ENCODE assay signal across 10 cellular contexts in genomic region chr11:85626496-85626895, GRCh38. TPM values are rescaled to one million over a fixed set of nuclear protein-coding genes. Genes with fewer than 3 reads are reported as not detected.
A peak's percentile ranks its signal among the peaks of the same experiment; 100 is the strongest.
DNase-seq lines count a peak whose midpoint lies in the region; ATAC-seq, FAIRE-seq and TF ChIP-seq lines count a peak whose summit lies in the region.
"Had no signal": no experiment of that assay in that cellular context is flagged by ENCODE, and none has a peak within 500 bp of the region (broad histone marks: within the 10 kb centered on the region; RNA-seq: fewer than 3 reads in every experiment).

No MANE protein-coding gene starts in this region.

- H3K27ac Mint-ChIP-seq in CD4-positive, CD25-positive, alpha-beta regulatory T cell: peak overlapping the region in 1 of 3 donors; percentile 96
- peak overlapping the region; percentile 91 to 99 (median 96) for H3K27ac Mint-ChIP-seq in naive thymus-derived CD8-positive, alpha-beta T cell

- H3K9me3 Mint-ChIP-seq in CD4-positive, CD25-positive, alpha-beta regulatory T cell: no peaks in the 10 kb centered on the region
- H3K9me3 Mint-ChIP-seq in naive thymus-derived CD8-positive, alpha-beta T cell: no peaks in the 10 kb centered on the region

- peaks cover 6% of the 10 kb centered on the region for H3K36me3 Mint-ChIP-seq in CD4-positive, CD25-positive, alpha-beta regulatory T cell
- H3K36me3 Mint-ChIP-seq in naive thymus-derived CD8-positive, alpha-beta T cell: peaks cover 4 to 11% (median 6%) of the 10 kb centered on the region in 3 donors

- DNase-seq in CD4-positive, CD25-positive, alpha-beta regulatory T cell: no peak
- DNase-seq in LNCaP clone FGC (ENCODE audit: low read depth): no peak
- no peak for DNase-seq in GM12878 (ENCODE audit: low read depth, low spot score)
- DNase-seq in naive thymus-derived CD8-positive, alpha-beta T cell: no peak
- DNase-seq in midbrain (lab: John Stamatoyannopoulos, UW): no peak
- no peak for DNase-seq in H4 (ENCODE audit: low spot score)
- no peak for DNase-seq in small intestine
- DNase-seq in NOMO-1 (lab: John Stamatoyannopoulos, UW; ENCODE audit: unreplicated experiment in 2 of 2): no peak

- no TSS peak for BruUV-seq in GM12878 (replicated peaks; lab: Mats Ljungman, UMichigan)

- FAIRE-seq in GM12878 (lab: Jason Lieb, UNC) (no peak), small intestine (lab: Jason Lieb, UNC) (no peak)
- FAIRE-seq: TTC549 had no signal

- no peak overlapping the region for H3K9ac ChIP-seq in GM12878 (ENCODE audit: control insufficient read depth, insufficient read depth, low read length)

- ATAC-seq in CD4-positive, CD25-positive, alpha-beta regulatory T cell (ENCODE audit: low read depth in 2 of 2): no peak
- no peak for ATAC-seq in GM12878
- no peak for ATAC-seq in naive thymus-derived CD8-positive, alpha-beta T cell

- no peaks in the 10 kb centered on the region for H4K20me1 ChIP-seq in GM12878 (ENCODE audit: control insufficient read depth, insufficient read depth)

- peaks cover 17% of the 10 kb centered on the region for H3K4me1 ChIP-seq in CD4-positive, CD25-positive, alpha-beta regulatory T cell (ENCODE audit: control insufficient read depth, insufficient read depth, low read length, poor library complexity, severe bottlenecking)
- H3K4me1 ChIP-seq in GM12878 (ENCODE audit: control insufficient read depth, insufficient read depth, low read length) (peaks cover 8% of the 10 kb centered on the region), small intestine (ENCODE audit: control insufficient read depth in 2 of 2, insufficient read depth in 1 of 2, low read depth in 1 of 2, low read length in 1 of 2) (peaks cover 0 to 8% of the 10 kb centered on the region in 2 donors)

- H3K4me2 ChIP-seq in GM12878 (ENCODE audit: control insufficient read depth, insufficient read depth): no peak overlapping the region

- peaks cover 7% of the 10 kb centered on the region for H3K36me3 ChIP-seq in CD4-positive, CD25-positive, alpha-beta regulatory T cell (ENCODE audit: control insufficient read depth, insufficient read depth, low read length)
- H3K36me3 ChIP-seq in GM12878 (ENCODE audit: control insufficient read depth in 2 of 2, insufficient read depth in 2 of 2, low read length in 1 of 2) (peaks cover 0 to 4% of the 10 kb centered on the region in 2 experiments; a peak in 1 of 4 replicates), small intestine (ENCODE audit: control insufficient read depth in 2 of 2, insufficient read depth in 2 of 2, low read length in 2 of 2) (peaks cover 0 to 1% of the 10 kb centered on the region in 2 donors)

- peaks cover 24% of the 10 kb centered on the region for H3K79me2 ChIP-seq in GM12878 (ENCODE audit: control insufficient read depth, insufficient read depth, low read length)

- H3K27ac ChIP-seq in CD4-positive, CD25-positive, alpha-beta regulatory T cell (ENCODE audit: insufficient read depth, low read length, poor library complexity, severe bottlenecking): peak overlapping the region; percentile 7
- H3K27ac ChIP-seq in GM12878 (ENCODE audit: control insufficient read depth, insufficient read depth) (no peak overlapping the region), small intestine (ENCODE audit: low read depth in 1 of 2, low read length in 1 of 2) (no peak overlapping the region)
- H3K27ac ChIP-seq: HL-60 had no signal

- RAD21 ChIA-PET in GM12878 (lab: Charles Lee; ENCODE audit: unreplicated experiment): interaction anchor here (1.2 to 3.4 kb wide), 2 partner anchors 21 to 52 kb away, joined by 3 to 26 read pairs; partner anchors contain the start of gene TMEM126A

- H2AFZ ChIP-seq in GM12878 (ENCODE audit: control insufficient read depth, low read depth, low read length): no peak overlapping the region

- CTCF ChIA-PET in GM12878 (lab: Yijun Ruan, JAX): interaction anchor here (1.1 kb wide), 1 partner anchor 21 kb away, joined by 4 read pairs; the partner anchor contains the start of gene TMEM126A

- POLR2A ChIA-PET in GM12878 (lab: Charles Lee): interaction anchor here (0.9 to 5.5 kb wide), 3 partner anchors 18 to 53 kb away, joined by 4 to 35 read pairs (median 6); partner anchors contain the start of gene TMEM126A
- POLR2A ChIA-PET in naive thymus-derived CD8-positive, alpha-beta T cell (lab: Charles Lee): interaction anchor here (1.3 to 5.2 kb wide), 3 partner anchors 12 to 38 kb away, joined by 4 to 43 read pairs (median 7); partner anchors contain the start of genes CREBZF and TMEM126A

- peak overlapping the region; percentile 22 to 99 (median 94) for H3K4me3 Mint-ChIP-seq in CD4-positive, CD25-positive, alpha-beta regulatory T cell
- H3K4me3 Mint-ChIP-seq in naive thymus-derived CD8-positive, alpha-beta T cell: peak overlapping the region; percentile 89 to 100 (median 96)

- TF ChIP-seq EP300 in GM12878 (IDR thresholded peaks at IDR 0.05; ENCODE audit: borderline replicate concordance in 1 of 2, control insufficient read depth in 1 of 2, low read depth in 2 of 2, low read length in 2 of 2): no peak

- H3K9me3 ChIP-seq in CD4-positive, CD25-positive, alpha-beta regulatory T cell (ENCODE audit: control insufficient read depth in 2 of 2, low read length in 2 of 2): no peaks in the 10 kb centered on the region
- H3K9me3 ChIP-seq in GM12878 (replicated peaks; ENCODE audit: control insufficient read depth, insufficient read depth, low read length) (no peaks in the 10 kb centered on the region), small intestine (ENCODE audit: control insufficient read depth, low read depth) (no peaks in the 10 kb centered on the region)

- H3K27me3 ChIP-seq in CD4-positive, CD25-positive, alpha-beta regulatory T cell (ENCODE audit: control insufficient read depth, insufficient read depth, low read length): peaks cover 2% of the 10 kb centered on the region
- H3K27me3 ChIP-seq in GM12878 (replicated peaks in 1 of 2; ENCODE audit: control insufficient read depth in 2 of 2, insufficient read depth in 2 of 2, low read length in 1 of 2) (no peaks in the 10 kb centered on the region), small intestine (ENCODE audit: control insufficient read depth in 2 of 2, insufficient read depth in 2 of 2, low read length in 2 of 2) (no peaks in the 10 kb centered on the region)

- H3K4me3 ChIP-seq in CD4-positive, CD25-positive, alpha-beta regulatory T cell (ENCODE audit: low read depth, low read length): peak overlapping the region; percentile 90
- peak overlapping the region; percentile 68; the same call in 1 of the 2 replicates for H3K4me3 ChIP-seq in LNCaP clone FGC (ENCODE audit: low read depth, low read length)
- peak overlapping the region; percentile 94; the same call in 1 of the 2 replicates for H3K4me3 ChIP-seq in GM12878
- H3K4me3 ChIP-seq in small intestine (ENCODE audit: low read depth in 1 of 2, low read length in 2 of 2): no peak overlapping the region

- H3K4me1 Mint-ChIP-seq in CD4-positive, CD25-positive, alpha-beta regulatory T cell: peaks cover 19 to 54% (median 38%) of the 10 kb centered on the region in 4 donors
- peaks cover 26 to 51% (median 49%) of the 10 kb centered on the region in 4 donors for H3K4me1 Mint-ChIP-seq in naive thymus-derived CD8-positive, alpha-beta T cell

- in situ Hi-C loops in GM12878 (cut with MboI): no loop called here

- no peak for TF ChIP-seq POLR2A in GM12878 (IDR thresholded peaks at IDR 0.05; ENCODE audit: low read depth, low read length)

- TF ChIP-seq CTCF in LNCaP clone FGC (IDR thresholded peaks at IDR 0.05; ENCODE audit: control insufficient read depth, extremely low read depth, insufficient read depth) (no peak), GM12878 (IDR thresholded peaks at IDR 0.05 in 2 of 3, conservative IDR thresholded peaks at IDR 0.05 in 1 of 3; ENCODE audit: control insufficient read depth in 2 of 3, extremely low read depth in 1 of 3, insufficient read depth in 1 of 3, low read depth in 3 of 3, low read length in 3 of 3) (no peak)

- H3K27me3 Mint-ChIP-seq in CD4-positive, CD25-positive, alpha-beta regulatory T cell: no peaks in the 10 kb centered on the region
- peaks cover 0 to 2% (median 0%) of the 10 kb centered on the region in 5 donors for H3K27me3 Mint-ChIP-seq in naive thymus-derived CD8-positive, alpha-beta T cell

- intact Hi-C loops in GM12878 (cut with micrococcal nuclease; ENCODE audit: unreplicated experiment): loop anchor here (10.0 kb wide), 1 partner anchor 512 kb away; no protein-coding TSS in a partner anchor

- TF ChIP-seq RAD21 in GM12878 (IDR thresholded peaks at IDR 0.05; ENCODE audit: insufficient read depth, low read depth, low read length): no peak

- 63% methylated on average over 2 of the region's 2 CpGs for WGBS in GM12878 (ENCODE audit: insufficient coverage, insufficient replicate concordance, low lambda C conversion rate, missing lambda C conversion rate)
- 60 to 77% (median 72%) methylated on average over 2 of the region's 2 CpGs for WGBS in small intestine, 3 donors

- SMC1A ChIA-PET in GM12878 (lab: Charles Lee; ENCODE audit: uncharacterized antibody, unreplicated experiment): interaction anchor here (0.7 to 2.6 kb wide), 5 partner anchors 21 to 53 kb away, joined by 3 to 11 read pairs (median 4); partner anchors contain the start of gene TMEM126A

RNA-seq across cellular contexts. Expression of gene DLG2, which starts 0.6 kb away (rescaled TPM):
- 2.0 TPM for total RNA-seq in CD4-positive, CD25-positive, alpha-beta regulatory T cell
- 1 to 10 TPM in 1 of 4 donors, under 1 TPM in 3; 0.26 to 1.9 (median 0.93) TPM for polyA plus RNA-seq in CD4-positive, CD25-positive, alpha-beta regulatory T cell
- total RNA-seq in GM12878 (2013; cell fraction: nucleolus; rRNA removed): 20.1 and 20.4 TPM in 2 replicates
- total RNA-seq in GM12878 (2014; rRNA removed) (0.51 and 0.54 TPM in 2 replicates), GM12878 (2014; rRNA removed; fragmentation: Illumina TruSeq; extraction: Trizol) (0.88 and 0.98 TPM in 2 replicates), GM12878 (2021) (0.38 and 1.0 TPM in 2 replicates)
- polyA plus RNA-seq in GM12878 (2011; ENCODE audit: low read depth): 0.71 TPM
- polyA plus RNA-seq in GM12878 (2011; rRNA removed) (0.98 and 1.6 TPM in 2 replicates), GM12878 (2014; fragmentation: Illumina TruSeq; extraction: Trizol) (0.37 and 0.49 TPM in 2 replicates), GM12878 (2014; fragmentation: Nextera tagmentation; extraction: Ambion mirVana) (under 1 TPM; 0.09 to 0.29 TPM), GM12878 (2014; rRNA removed) (0.23 and 0.33 TPM in 2 replicates), GM12878 (2016; fragmentation: Nextera tagmentation; extraction: Ambion mirVana) (under 1 TPM; 0.09 to 0.21 TPM), small intestine (1 to 10 TPM in 1 of 3 donors, under 1 TPM in 2; 0.22 to 1.5 (median 0.81) TPM)
- 0.42 and 0.58 TPM in 2 replicates for polyA plus RNA-seq in GM12878 (2011; cell fraction: cytosol; rRNA removed)
- polyA plus RNA-seq in GM12878 (2011; cell fraction: nucleus; rRNA removed): 1.6 and 2.0 TPM in 2 replicates
- 0.84 and 1.3 TPM in 2 replicates for polyA plus RNA-seq in GM12878 (2012)
- polyA minus RNA-seq in GM12878 (2011; rRNA and poly(A)+ RNA removed): 2.7 and 3.1 TPM in 2 replicates
- polyA minus RNA-seq in GM12878 (2011; cell fraction: cytosol; rRNA and poly(A)+ RNA removed): 1.6 TPM in 1 of 2 replicates, not detected in the other
- polyA minus RNA-seq in GM12878 (2011; cell fraction: nucleus; rRNA and poly(A)+ RNA removed): 4.5 and 6.1 TPM in 2 replicates
- 1 to 10 TPM; 5.4 to 6.2 TPM for total RNA-seq in naive thymus-derived CD8-positive, alpha-beta T cell
- polyA plus RNA-seq in naive thymus-derived CD8-positive, alpha-beta T cell: 1 to 10 TPM in 1 of 3 donors, under 1 TPM in 2; 0.86 to 2.5 (median 0.98) TPM
- total RNA-seq in H4 (2014; rRNA removed; shearing (Covaris generic)): 1.7 and 2.6 TPM in 2 replicates

RNA-seq across cellular contexts. Expression of gene TMEM126B, which starts 1.9 kb away (rescaled TPM):
- total RNA-seq in CD4-positive, CD25-positive, alpha-beta regulatory T cell: 21.7 TPM
- polyA plus RNA-seq in CD4-positive, CD25-positive, alpha-beta regulatory T cell: 10 to 100 TPM; 52.8 to 76.7 (median 65.6) TPM
- 28.0 and 28.8 TPM in 2 replicates for total RNA-seq in GM12878 (2013; cell fraction: nucleolus; rRNA removed)
- total RNA-seq in GM12878 (2014; rRNA removed) (48.3 and 55.0 TPM in 2 replicates), GM12878 (2014; rRNA removed; fragmentation: Illumina TruSeq; extraction: Trizol) (56.1 and 61.1 TPM in 2 replicates), GM12878 (2021) (36.5 and 36.9 TPM in 2 replicates)
- polyA plus RNA-seq in GM12878 (2011; ENCODE audit: low read depth): 31.0 TPM
- polyA plus RNA-seq in GM12878 (2011; rRNA removed) (80.1 and 124 TPM in 2 replicates), GM12878 (2014; fragmentation: Illumina TruSeq; extraction: Trizol) (66.6 and 109 TPM in 2 replicates), GM12878 (2014; fragmentation: Nextera tagmentation; extraction: Ambion mirVana) (100 to 1,000 TPM in 1 of 2 experiments, 10 to 100 TPM in 1; 83.8 to 117 TPM), GM12878 (2014; rRNA removed) (47.0 and 65.5 TPM in 2 replicates), GM12878 (2016; fragmentation: Nextera tagmentation; extraction: Ambion mirVana) (10 to 100 TPM; 74.0 to 77.1 TPM), small intestine (10 to 100 TPM; 64.3 to 89.2 (median 66.6) TPM)
- polyA plus RNA-seq in GM12878 (2011; cell fraction: cytosol; rRNA removed): 27.2 and 60.1 TPM in 2 replicates
- polyA plus RNA-seq in GM12878 (2011; cell fraction: nucleus; rRNA removed): 30.1 and 35.9 TPM in 2 replicates
- 26.9 and 34.2 TPM in 2 replicates for polyA plus RNA-seq in GM12878 (2012)
- polyA minus RNA-seq in GM12878 (2011; rRNA and poly(A)+ RNA removed): 16.3 and 21.7 TPM in 2 replicates
- 3.6 and 6.3 TPM in 2 replicates for polyA minus RNA-seq in GM12878 (2011; cell fraction: cytosol; rRNA and poly(A)+ RNA removed)
- 5.8 and 9.3 TPM in 2 replicates for polyA minus RNA-seq in GM12878 (2011; cell fraction: nucleus; rRNA and poly(A)+ RNA removed)
- 10 to 100 TPM; 47.2 to 47.9 TPM for total RNA-seq in naive thymus-derived CD8-positive, alpha-beta T cell
- polyA plus RNA-seq in naive thymus-derived CD8-positive, alpha-beta T cell: 10 to 100 TPM; 51.1 to 64.3 (median 56.6) TPM
- total RNA-seq in H4 (2014; rRNA removed; shearing (Covaris generic)): 93.5 and 94.3 TPM in 2 replicates

RNA-seq across cellular contexts. Expression of gene TMEM126A, which starts 21.3 kb away (rescaled TPM):
- 22.3 TPM for total RNA-seq in CD4-positive, CD25-positive, alpha-beta regulatory T cell
- 10 to 100 TPM; 69.2 to 78.7 (median 73.0) TPM for polyA plus RNA-seq in CD4-positive, CD25-positive, alpha-beta regulatory T cell
- total RNA-seq in GM12878 (2013; cell fraction: nucleolus; rRNA removed): 4.3 and 5.6 TPM in 2 replicates
- total RNA-seq in GM12878 (2014; rRNA removed): 38.6 and 49.6 TPM in 2 replicates
- 56.7 and 57.9 TPM in 2 replicates for total RNA-seq in GM12878 (2014; rRNA removed; fragmentation: Illumina TruSeq; extraction: Trizol)
- total RNA-seq in GM12878 (2021): 40.3 and 41.5 TPM in 2 replicates
- 84.0 TPM for polyA plus RNA-seq in GM12878 (2011; ENCODE audit: low read depth)
- polyA plus RNA-seq in GM12878 (2011; rRNA removed): 85.0 and 104 TPM in 2 replicates
- polyA plus RNA-seq in GM12878 (2011; cell fraction: cytosol; rRNA removed): 32.6 and 37.5 TPM in 2 replicates
- polyA plus RNA-seq in GM12878 (2011; cell fraction: nucleus; rRNA removed): 14.0 and 21.6 TPM in 2 replicates
- 56.1 and 67.0 TPM in 2 replicates for polyA plus RNA-seq in GM12878 (2012)
- polyA plus RNA-seq in GM12878 (2014; fragmentation: Illumina TruSeq; extraction: Trizol): 58.4 and 59.8 TPM in 2 replicates
- 100 to 1,000 TPM; 184 to 208 TPM for polyA plus RNA-seq in GM12878 (2014; fragmentation: Nextera tagmentation; extraction: Ambion mirVana)
- polyA plus RNA-seq in GM12878 (2014; rRNA removed): 41.0 and 53.3 TPM in 2 replicates
- polyA plus RNA-seq in GM12878 (2016; fragmentation: Nextera tagmentation; extraction: Ambion mirVana): 100 to 1,000 TPM in 1 of 2 experiments, 10 to 100 TPM in 1; 92.2 to 103 TPM
- polyA minus RNA-seq in GM12878 (2011; rRNA and poly(A)+ RNA removed): 21.0 and 40.9 TPM in 2 replicates
- polyA minus RNA-seq in GM12878 (2011; cell fraction: cytosol; rRNA and poly(A)+ RNA removed): 5.1 and 7.0 TPM in 2 replicates
- 6.0 and 7.0 TPM in 2 replicates for polyA minus RNA-seq in GM12878 (2011; cell fraction: nucleus; rRNA and poly(A)+ RNA removed)
- 10 to 100 TPM; 19.1 to 23.5 TPM for total RNA-seq in naive thymus-derived CD8-positive, alpha-beta T cell
- polyA plus RNA-seq in naive thymus-derived CD8-positive, alpha-beta T cell: 10 to 100 TPM; 68.0 to 97.7 (median 75.4) TPM
- 90.7 and 98.7 TPM in 2 replicates for total RNA-seq in H4 (2014; rRNA removed; shearing (Covaris generic))
- 10 to 100 TPM; 40.0 to 59.4 (median 52.3) TPM for polyA plus RNA-seq in small intestine

RNA-seq across cellular contexts. Expression of gene CREBZF, which starts 38.4 kb away (rescaled TPM):
- total RNA-seq in CD4-positive, CD25-positive, alpha-beta regulatory T cell: 57.0 TPM
- 10 to 100 TPM; 12.1 to 15.4 (median 13.8) TPM for polyA plus RNA-seq in CD4-positive, CD25-positive, alpha-beta regulatory T cell
- 186 and 190 TPM in 2 replicates for total RNA-seq in GM12878 (2013; cell fraction: nucleolus; rRNA removed)
- 46.5 and 49.2 TPM in 2 replicates for total RNA-seq in GM12878 (2014; rRNA removed)
- 33.0 TPM in 2 replicates for total RNA-seq in GM12878 (2014; rRNA removed; fragmentation: Illumina TruSeq; extraction: Trizol)
- total RNA-seq in GM12878 (2021): 39.0 and 40.8 TPM in 2 replicates
- 12.4 TPM for polyA plus RNA-seq in GM12878 (2011; ENCODE audit: low read depth)
- polyA plus RNA-seq in GM12878 (2011; rRNA removed): 46.9 and 69.7 TPM in 2 replicates
- polyA plus RNA-seq in GM12878 (2011; cell fraction: cytosol; rRNA removed): 22.1 and 33.5 TPM in 2 replicates
- 95.6 and 115 TPM in 2 replicates for polyA plus RNA-seq in GM12878 (2011; cell fraction: nucleus; rRNA removed)
- polyA plus RNA-seq in GM12878 (2012): 26.2 and 34.2 TPM in 2 replicates
- polyA plus RNA-seq in GM12878 (2014; fragmentation: Illumina TruSeq; extraction: Trizol): 35.1 and 38.3 TPM in 2 replicates
- polyA plus RNA-seq in GM12878 (2014; fragmentation: Nextera tagmentation; extraction: Ambion mirVana): 10 to 100 TPM; 11.1 TPM
- 45.9 and 51.2 TPM in 2 replicates for polyA plus RNA-seq in GM12878 (2014; rRNA removed)
- polyA plus RNA-seq in GM12878 (2016; fragmentation: Nextera tagmentation; extraction: Ambion mirVana): 10 to 100 TPM; 25.9 to 27.6 TPM
- 36.6 and 45.9 TPM in 2 replicates for polyA minus RNA-seq in GM12878 (2011; rRNA and poly(A)+ RNA removed)
- polyA minus RNA-seq in GM12878 (2011; cell fraction: cytosol; rRNA and poly(A)+ RNA removed): 14.9 and 16.4 TPM in 2 replicates
- 67.3 and 84.7 TPM in 2 replicates for polyA minus RNA-seq in GM12878 (2011; cell fraction: nucleus; rRNA and poly(A)+ RNA removed)
- total RNA-seq in naive thymus-derived CD8-positive, alpha-beta T cell: 100 to 1,000 TPM; 116 to 118 TPM
- polyA plus RNA-seq in naive thymus-derived CD8-positive, alpha-beta T cell: 10 to 100 TPM in 2 of 3 donors, 1 to 10 TPM in 1; 9.5 to 11.6 (median 11.1) TPM
- 18.5 and 20.4 TPM in 2 replicates for total RNA-seq in H4 (2014; rRNA removed; shearing (Covaris generic))
- polyA plus RNA-seq in small intestine: 10 to 100 TPM; 13.0 to 18.6 (median 16.8) TPM

RNA-seq across cellular contexts. Expression of gene CCDC89, which starts 59.5 kb away (rescaled TPM):
- total RNA-seq in CD4-positive, CD25-positive, alpha-beta regulatory T cell: not detected
- not detected for polyA plus RNA-seq in CD4-positive, CD25-positive, alpha-beta regulatory T cell
- 0.27 TPM in 1 of 2 replicates, not detected in the other for total RNA-seq in GM12878 (2013; cell fraction: nucleolus; rRNA removed)
- total RNA-seq in GM12878 (2014; rRNA removed) (not detected in 2 replicates), GM12878 (2014; rRNA removed; fragmentation: Illumina TruSeq; extraction: Trizol) (not detected in 2 replicates), GM12878 (2021) (not detected in 2 replicates)
- not detected for polyA plus RNA-seq in GM12878 (2011; ENCODE audit: low read depth)
- polyA plus RNA-seq in GM12878 (2011; rRNA removed) (0.07 TPM in 1 of 2 replicates, not detected in the other), GM12878 (2014; fragmentation: Illumina TruSeq; extraction: Trizol) (not detected in 2 replicates), GM12878 (2014; fragmentation: Nextera tagmentation; extraction: Ambion mirVana) (under 1 TPM in 1 of 2 experiments, not detected in 1; 0.11 TPM), GM12878 (2014; rRNA removed) (not detected in 2 replicates), GM12878 (2016; fragmentation: Nextera tagmentation; extraction: Ambion mirVana) (under 1 TPM in 1 of 2 experiments, not detected in 1; 0.15 TPM), small intestine (under 1 TPM in 1 of 3 donors, not detected in 2; 0.55 TPM)
- polyA plus RNA-seq in GM12878 (2011; cell fraction: cytosol; rRNA removed): not detected in 2 replicates
- 0.09 and 0.30 TPM in 2 replicates for polyA plus RNA-seq in GM12878 (2011; cell fraction: nucleus; rRNA removed)
- polyA plus RNA-seq in GM12878 (2012): not detected in 2 replicates
- polyA minus RNA-seq in GM12878 (2011; rRNA and poly(A)+ RNA removed): not detected in 2 replicates
- not detected in 2 replicates for polyA minus RNA-seq in GM12878 (2011; cell fraction: cytosol; rRNA and poly(A)+ RNA removed)
- 0.29 and 0.36 TPM in 2 replicates for polyA minus RNA-seq in GM12878 (2011; cell fraction: nucleus; rRNA and poly(A)+ RNA removed)
- total RNA-seq in naive thymus-derived CD8-positive, alpha-beta T cell: under 1 TPM; 0.60 to 0.91 TPM
- not detected for polyA plus RNA-seq in naive thymus-derived CD8-positive, alpha-beta T cell
- not detected in 2 replicates for total RNA-seq in H4 (2014; rRNA removed; shearing (Covaris generic))

Comparison
In these comparisons a context has a peak if more than half of its experiments do, and no peak if none do; other contexts are left out.
1. H3K4me3 ChIP-seq: peak in CD4-positive, CD25-positive, alpha-beta regulatory T cell (single experiment), LNCaP clone FGC (single experiment) and GM12878 (single experiment); none in small intestine (0 of 2).